24 cellular contexts compared by ENCODE assay signal in the genomic region with DNA sequence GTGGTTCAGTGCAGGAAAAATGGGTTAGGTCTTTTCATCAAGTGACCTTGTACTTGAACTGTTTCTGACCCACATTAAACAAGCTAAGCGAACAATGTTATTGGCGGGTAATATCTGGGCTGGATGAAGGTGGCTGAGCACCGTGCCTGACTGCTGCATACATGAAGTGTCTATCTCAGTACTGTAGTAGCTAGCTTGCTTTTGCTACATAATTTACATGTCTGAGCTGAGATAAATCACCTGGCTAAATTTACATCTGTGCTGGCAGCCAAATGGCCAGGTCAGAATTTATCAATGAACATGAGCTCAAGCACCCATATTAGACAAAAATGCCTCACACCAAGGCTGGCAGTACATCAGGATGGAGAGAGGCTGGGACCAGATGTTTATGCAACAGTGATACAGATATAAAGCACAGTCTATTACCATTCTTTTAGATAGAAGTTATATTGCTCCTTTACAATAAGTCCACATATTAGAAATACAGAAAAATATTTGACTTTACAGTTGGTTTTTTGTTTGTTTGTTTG.
"Had no signal": no experiment of that assay in that cellular context is flagged by ENCODE, and none has a peak within 500 bp of the region (broad histone marks: within the 10 kb centered on the region; RNA-seq: fewer than 3 reads in every experiment).

No MANE protein-coding gene starts in this region.

- H3K27ac ChIP-seq: coronary artery, heart right ventricle, ovary, sigmoid colon, thyroid gland, upper lobe of left lung, vagina had no signal

- ATAC-seq: activated CD8-positive, alpha-beta T cell treated with anti-CD3 and anti-CD28 coated beads for 36 hours; activated T-cell treated with anti-CD3 and anti-CD28 coated beads, Interleukin-2, amount 50 U/mL, for 4 hours; activated T-helper 17 cell treated with anti-CD3 and anti-CD28 coated beads, Interleukin-2, amount 50 U/mL, for 72 hours; naive thymus-derived CD4-positive, alpha-beta T cell; stimulated activated effector memory CD8-positive, alpha-beta T cell treated with anti-CD3 and anti-CD28 coated beads, Interleukin-12 subunit alpha, Interleukin-12 subunit beta, amount 100 ng/mL, for 72 hours; T-cell had no signal

- H3K27me3 ChIP-seq: heart right ventricle, ovary, sigmoid colon, thyroid gland, upper lobe of left lung, vagina had no signal

- H3K4me1 ChIP-seq: vagina had no signal

- DNase-seq: activated B cell treated with CpG ODN at 0.5 μM for 24 hours; activated CD4-positive, alpha-beta T cell treated with anti-CD3 and anti-CD28 coated beads, Interleukin-2, amount 50 U/mL, for 1 hour; activated CD8-positive, alpha-beta T cell treated with anti-CD3 and anti-CD28 coated beads for 36 hours; activated gamma-delta T cell treated with Interleukin-2 at 50 U/mL for 16 hours; activated T-cell treated with anti-CD3 and anti-CD28 coated beads, Interleukin-2, amount 50 U/mL, for 4 hours; anterior cingulate cortex; cerebellar nuclear complex; foreskin fibroblast; heart right ventricle; mammary epithelial cell; midbrain; naive thymus-derived CD4-positive, alpha-beta T cell; ovary; sigmoid colon; small intestine; stimulated activated CD4-positive, alpha-beta T cell treated with anti-CD3 and anti-CD28 coated beads, Interleukin-4, amount 100 ng/mL, for 24 hours; substantia nigra; T-cell; thyroid gland; upper lobe of left lung had no signal

- H3K4me3 ChIP-seq: coronary artery, heart right ventricle, ovary, sigmoid colon, thyroid gland, upper lobe of left lung, vagina had no signal

- H3K36me3 ChIP-seq: ovary had no signal

- H3K9me3 ChIP-seq: heart right ventricle, ovary, sigmoid colon, thyroid gland, upper lobe of left lung, vagina had no signal
